9 cellular contexts compared by ENCODE assay signal in genomic region chr12:43957732-43958131, GRCh38.
DNase-seq lines count a peak whose midpoint lies in the region; ATAC-seq, FAIRE-seq and TF ChIP-seq lines count a peak whose summit lies in the region.
"Had no signal": no experiment of that assay in that cellular context is flagged by ENCODE, and none has a peak within 500 bp of the region (broad histone marks: within the 10 kb centered on the region; RNA-seq: fewer than 3 reads in every experiment).

No MANE protein-coding gene starts in this region.

- ATAC-seq in GM19397 (IDR thresholded peaks at IDR 0.05; ENCODE audit: unreplicated experiment) (peak; percentile 98), HG03196 (IDR thresholded peaks at IDR 0.05; ENCODE audit: unreplicated experiment) (peak; percentile 96)

- no peaks in the 10 kb centered on the region for H3K36me3 ChIP-seq in keratinocyte (ENCODE audit: control insufficient read depth in 2 of 2, extremely low read depth in 1 of 2, insufficient read depth in 2 of 2, low read length in 2 of 2)

- no peak overlapping the region for H3K27ac ChIP-seq in keratinocyte (ENCODE audit: control insufficient read depth, insufficient read depth, low read length)

- no peaks in the 10 kb centered on the region for H3K9me3 ChIP-seq in keratinocyte (ENCODE audit: control insufficient read depth, low read depth, low read length)

- H3K4me3 ChIP-seq in astrocyte of the spinal cord (ENCODE audit: low read depth, low read length) (no peak overlapping the region), keratinocyte (ENCODE audit: control insufficient read depth in 2 of 3, extremely low read depth in 1 of 3, insufficient read depth in 2 of 3, low read depth in 1 of 3, low read length in 3 of 3) (no peak overlapping the region)

- in situ Hi-C loops in astrocyte of the spinal cord (cut with HindIII; ENCODE audit: low sequenced_read_pairs) = no loop called here

- DNase-seq in DMS 273 (lab: John Stamatoyannopoulos, UW; ENCODE audit: unreplicated experiment) = peak; percentile 66
- no peak for DNase-seq in DMS 273 treated with DMSO at 0.1 percent for 48 hours (lab: John Stamatoyannopoulos, UW)
- peak; percentile 39 for DNase-seq in NCI-H774 (lab: John Stamatoyannopoulos, UW)
- DNase-seq in astrocyte of the spinal cord (ENCODE audit: low read depth, low spot score) = peak; percentile 51
- DNase-seq in keratinocyte (ENCODE audit: low read depth, low spot score) = no peak
- peak; percentile 39 for DNase-seq in urothelium cell line (ENCODE audit: low spot score)

- H3K9me1 ChIP-seq in keratinocyte (ENCODE audit: control insufficient read depth, extremely low read depth, insufficient read depth, low read length) = no peaks in the 10 kb centered on the region

- FAIRE-seq in keratinocyte (lab: Jason Lieb, UNC) (peak; percentile 79), urothelium cell line (lab: Jason Lieb, UNC) (no peak)
- FAIRE-seq: A204.1 had no signal

- no peak overlapping the region for H3K9ac ChIP-seq in keratinocyte (ENCODE audit: control insufficient read depth, extremely low read depth, insufficient read depth, low read length)

- no peaks in the 10 kb centered on the region for H3K79me2 ChIP-seq in keratinocyte (ENCODE audit: control insufficient read depth, insufficient read depth, low read length)

- dilution Hi-C loops in keratinocyte (cut with MboI; ENCODE audit: extremely low pct_ligation_motif_present, low sequenced_read_pairs) = no loop called here

- TF ChIP-seq CTCF in astrocyte of the spinal cord (IDR thresholded peaks at IDR 0.05; ENCODE audit: low read depth, low read length) (peak; percentile 50), keratinocyte (optimal IDR thresholded peaks at IDR 0.05 in 1 of 3, IDR thresholded peaks at IDR 0.05 in 1 of 3, conservative IDR thresholded peaks at IDR 0.05 in 1 of 3; ENCODE audit: extremely low read depth in 1 of 3, insufficient read depth in 2 of 3, low read length in 3 of 3) (peak; percentile 46 to 69 (median 62))

- no peaks in the 10 kb centered on the region for H3K27me3 ChIP-seq in keratinocyte (ENCODE audit: control insufficient read depth, extremely low read depth, insufficient read depth, low read length)

- no peak overlapping the region for H2AFZ ChIP-seq in keratinocyte (ENCODE audit: control insufficient read depth, low read length)

- no peak overlapping the region for H3K4me2 ChIP-seq in keratinocyte (ENCODE audit: control insufficient read depth, extremely low read depth, insufficient read depth, low read depth, low read length)

- no peaks in the 10 kb centered on the region for H4K20me1 ChIP-seq in keratinocyte (ENCODE audit: control insufficient read depth, extremely low read depth, insufficient read depth, low read length)

- H3K4me1 ChIP-seq in keratinocyte (ENCODE audit: control insufficient read depth, extremely low read depth, insufficient read depth, low read length) = no peaks in the 10 kb centered on the region

Comparison
In these comparisons a context has a peak if more than half of its experiments do, and no peak if none do; other contexts are left out.
1. DNase-seq: peak in DMS 273 (single experiment), NCI-H774 (single experiment), astrocyte of the spinal cord (single experiment) and urothelium cell line (single experiment); none in DMS 273 treated with DMSO at 0.1 percent for 48 hours (single experiment) and keratinocyte (single experiment).